In the genomic region with DNA sequence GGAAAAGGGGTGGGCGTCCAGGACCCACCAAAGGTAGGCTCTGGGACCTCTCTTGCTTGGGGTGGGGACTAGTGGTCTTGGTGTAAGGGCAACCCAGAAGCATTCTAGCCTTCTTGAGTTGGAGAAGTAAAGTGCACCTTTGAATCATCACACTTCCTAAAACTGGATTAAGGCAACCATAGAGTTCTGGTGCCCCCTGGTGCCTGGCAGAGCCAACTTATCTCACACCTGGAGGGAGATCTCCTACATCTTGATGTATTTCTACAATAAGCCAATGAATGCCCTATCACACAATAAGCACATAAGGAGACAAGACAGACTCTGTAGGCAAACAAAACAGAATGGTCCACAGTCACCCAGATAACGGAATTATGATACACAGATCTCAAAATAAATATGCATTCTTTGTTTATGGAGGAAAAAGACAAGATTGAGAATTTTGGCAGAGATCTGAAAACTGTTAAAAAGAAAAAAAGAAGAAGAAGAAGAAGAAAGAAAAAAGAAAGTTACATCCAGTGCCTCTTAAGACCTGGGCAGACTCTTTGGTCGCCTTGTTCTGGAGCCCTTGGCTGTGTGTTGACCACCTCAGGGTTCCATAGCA, we compare ENCODE assay signal across 10 cellular contexts.
DNase-seq lines count a peak whose midpoint lies in the region; ATAC-seq, FAIRE-seq and TF ChIP-seq lines count a peak whose summit lies in the region.
"Had no signal": no experiment of that assay in that cellular context is flagged by ENCODE, and none has a peak within 500 bp of the region (broad histone marks: within the 10 kb centered on the region; RNA-seq: fewer than 3 reads in every experiment).

No MANE protein-coding gene starts in this region.

- no peak overlapping the region for H2AFZ ChIP-seq in OCI-LY3 (ENCODE audit: low read depth, low read length)
- H2AFZ ChIP-seq in astrocyte (ENCODE audit: low read depth, low read length): no peak overlapping the region

- H3K27me3 ChIP-seq in OCI-LY3 (ENCODE audit: low read depth, low read length) (peaks cover 6% of the 10 kb centered on the region; the same call in 1 of the 2 replicates), astrocyte (ENCODE audit: insufficient read depth, low read length) (peaks cover 17% of the 10 kb centered on the region)

- no peaks in the 10 kb centered on the region for H3K4me1 Mint-ChIP-seq in astrocyte (ENCODE audit: low read depth, unreplicated experiment)
- H3K4me1 Mint-ChIP-seq: T-cell had no signal

- H3K36me3 ChIP-seq in OCI-LY3 (replicated peaks; ENCODE audit: low read depth, low read length) (no peaks in the 10 kb centered on the region), astrocyte (ENCODE audit: insufficient read depth, low read length) (no peaks in the 10 kb centered on the region)
- H3K36me3 ChIP-seq: neutrophil had no signal

- peaks cover 8% of the 10 kb centered on the region for H3K9me3 Mint-ChIP-seq in astrocyte (ENCODE audit: unreplicated experiment)

- H3K27me3 Mint-ChIP-seq in astrocyte (ENCODE audit: low read depth, unreplicated experiment): peaks cover 21% of the 10 kb centered on the region

- H3K4me3 ChIP-seq in OCI-LY3 (ENCODE audit: low read length): no peak overlapping the region
- no peak overlapping the region for H3K4me3 ChIP-seq in astrocyte (ENCODE audit: insufficient read depth, low read depth, low read length)

- no peak overlapping the region for H3K27ac ChIP-seq in OCI-LY3 (ENCODE audit: low read length)
- H3K27ac ChIP-seq in astrocyte (ENCODE audit: low read depth, low read length): no peak overlapping the region
- H3K27ac ChIP-seq: neutrophil had no signal

- TF ChIP-seq CTCF in OCI-LY3 (IDR thresholded peaks at IDR 0.05; ENCODE audit: low read depth, low read length): peak; percentile 80
- TF ChIP-seq CTCF in astrocyte (IDR thresholded peaks at IDR 0.05; ENCODE audit: insufficient read depth, low read depth, low read length): peak; percentile 66

- DNase-seq in DMS 273 (lab: John Stamatoyannopoulos, UW; ENCODE audit: unreplicated experiment) (peak; percentile 68), HK-2 (ENCODE audit: unreplicated experiment) (peak; percentile 32), astrocyte (ENCODE audit: low read depth) (peak; percentile 29), left lobe of liver (ENCODE audit: low spot score) (no peak), urothelium cell line (ENCODE audit: low spot score) (peak; percentile 61), epidermal melanocyte (ENCODE audit: insufficient read length, low spot score) (no peak)

- H3K36me3 Mint-ChIP-seq in astrocyte (ENCODE audit: low read depth, unreplicated experiment): no peaks in the 10 kb centered on the region

- no peak overlapping the region for H3K27ac Mint-ChIP-seq in astrocyte (ENCODE audit: unreplicated experiment)
- H3K27ac Mint-ChIP-seq: T-cell had no signal

- H3K4me2 ChIP-seq in OCI-LY3 (ENCODE audit: low read length) (no peak overlapping the region), astrocyte (ENCODE audit: low read length) (no peak overlapping the region)

- H3K9ac ChIP-seq in OCI-LY3 (ENCODE audit: low read length) (no peak overlapping the region), astrocyte (ENCODE audit: low read length) (no peak overlapping the region)

- H4K20me1 ChIP-seq in OCI-LY3 (ENCODE audit: insufficient read depth, low read length) (no peaks in the 10 kb centered on the region), astrocyte (ENCODE audit: insufficient read depth, low read length) (no peaks in the 10 kb centered on the region)

- no peak for FAIRE-seq in astrocyte (lab: Jason Lieb, UNC)
- no peak for FAIRE-seq in urothelium cell line (lab: Jason Lieb, UNC)

- ATAC-seq in left lobe of liver: peak; percentile 64
- no peak for ATAC-seq in HG03520 (IDR thresholded peaks at IDR 0.05; ENCODE audit: unreplicated experiment)

- H3K79me2 ChIP-seq in OCI-LY3 (ENCODE audit: low read length): no peaks in the 10 kb centered on the region
- H3K79me2 ChIP-seq in astrocyte (ENCODE audit: insufficient read depth, low read length): no peaks in the 10 kb centered on the region

- no peaks in the 10 kb centered on the region; the same call in none of the 2 replicates for H3K9me3 ChIP-seq in OCI-LY3 (ENCODE audit: insufficient read depth, low read length)
- H3K9me3 ChIP-seq in astrocyte (ENCODE audit: insufficient read depth, low read depth, low read length): no peaks in the 10 kb centered on the region
- H3K9me3 ChIP-seq: neutrophil had no signal

- H3K4me3 Mint-ChIP-seq in astrocyte (ENCODE audit: unreplicated experiment): no peak overlapping the region
- H3K4me3 Mint-ChIP-seq: T-cell had no signal

- H3K4me1 ChIP-seq in OCI-LY3 (ENCODE audit: low read length) (no peaks in the 10 kb centered on the region), astrocyte (ENCODE audit: insufficient read depth, low read length) (no peaks in the 10 kb centered on the region)

Comparison
In these comparisons a context has a peak if more than half of its experiments do, and no peak if none do; other contexts are left out.
1. DNase-seq: peak in DMS 273 (single experiment), HK-2 (single experiment), astrocyte (single experiment) and urothelium cell line (single experiment); none in left lobe of liver (single experiment) and epidermal melanocyte (single experiment).